In genomic region chr19:1438933-1439358, GRCh38 we compare ENCODE assay signal across 8 cellular contexts. TPM values are rescaled to one million over a fixed set of nuclear protein-coding genes. Genes with fewer than 3 reads are reported as not detected.
DNase-seq lines count a peak whose midpoint lies in the region; ATAC-seq and TF ChIP-seq lines count a peak whose summit lies in the region.

No MANE protein-coding gene starts in this region.

- H3K36me3 Mint-ChIP-seq in chondrocyte (ENCODE audit: low read depth): peaks cover 13% of the 10 kb centered on the region
- no peaks in the 10 kb centered on the region for H3K36me3 Mint-ChIP-seq in natural killer cell treated with Interleukin-12 subunit alpha and Interleukin-12 subunit beta and Interleukin-15 and Interleukin-18, amount 100 ng/mL, for 72 hours

- no peaks in the 10 kb centered on the region for H3K9me3 ChIP-seq in BLaER1

- peaks cover 57% of the 10 kb centered on the region for H3K4me1 ChIP-seq in BLaER1

- no peak for TF ChIP-seq EP300 in Ishikawa (IDR thresholded peaks at IDR 0.05; ENCODE audit: borderline replicate concordance)

- no peaks in the 10 kb centered on the region for H3K9me3 Mint-ChIP-seq in chondrocyte (ENCODE audit: low read depth)
- no peaks in the 10 kb centered on the region for H3K9me3 Mint-ChIP-seq in natural killer cell treated with Interleukin-12 subunit alpha and Interleukin-12 subunit beta and Interleukin-15 and Interleukin-18, amount 100 ng/mL, for 72 hours

- H3K4me3 Mint-ChIP-seq in chondrocyte (ENCODE audit: unreplicated experiment): peak overlapping the region; percentile 97
- peak overlapping the region; percentile 91 for H3K4me3 Mint-ChIP-seq in natural killer cell treated with Interleukin-12 subunit alpha and Interleukin-12 subunit beta and Interleukin-15 and Interleukin-18, amount 100 ng/mL, for 72 hours

- no peaks in the 10 kb centered on the region for H3K27me3 Mint-ChIP-seq in chondrocyte (ENCODE audit: low read depth)
- no peaks in the 10 kb centered on the region for H3K27me3 Mint-ChIP-seq in natural killer cell treated with Interleukin-12 subunit alpha and Interleukin-12 subunit beta and Interleukin-15 and Interleukin-18, amount 100 ng/mL, for 72 hours

- peak overlapping the region; percentile 100 for H3K9ac ChIP-seq in BLaER1

- peak overlapping the region; percentile 95 for H3K4me2 ChIP-seq in BLaER1

- DNase-seq in chondrocyte (ENCODE audit: low spot score) (no peak), KG1 (lab: John Stamatoyannopoulos, UW) (no peak), foreskin melanocyte (no peak), UCSD-AML1 (lab: John Stamatoyannopoulos, UW; ENCODE audit: unreplicated experiment) (no peak), G401 (ENCODE audit: low spot score) (no peak)
- DNase-seq in natural killer cell treated with Interleukin-12 subunit alpha and Interleukin-12 subunit beta and Interleukin-15 and Interleukin-18, amount 100 ng/mL, for 72 hours (ENCODE audit: low spot score): no peak

- H3K4me3 ChIP-seq in BLaER1: peak overlapping the region; percentile 99

- TF ChIP-seq CTCF in chondrocyte (IDR thresholded peaks at IDR 0.05): no peak

- in situ Hi-C loops in G401 (cut with HindIII; ENCODE audit: low sequenced_read_pairs): no loop called here

- no peak for TF ChIP-seq RAD21 in Ishikawa (IDR thresholded peaks at IDR 0.05; ENCODE audit: low read depth)

- H3K27ac Mint-ChIP-seq in chondrocyte (ENCODE audit: unreplicated experiment): peak overlapping the region; percentile 78
- peak overlapping the region; percentile 95 to 98 for H3K27ac Mint-ChIP-seq in natural killer cell treated with Interleukin-12 subunit alpha and Interleukin-12 subunit beta and Interleukin-15 and Interleukin-18, amount 100 ng/mL, for 72 hours

- peaks cover 93% of the 10 kb centered on the region for H4K20me1 ChIP-seq in BLaER1

- H3K4me1 Mint-ChIP-seq in chondrocyte (ENCODE audit: low read depth): peaks cover 28% of the 10 kb centered on the region
- H3K4me1 Mint-ChIP-seq in natural killer cell treated with Interleukin-12 subunit alpha and Interleukin-12 subunit beta and Interleukin-15 and Interleukin-18, amount 100 ng/mL, for 72 hours (ENCODE audit: low read depth in 2 of 2): peaks cover 8 to 22% of the 10 kb centered on the region in 2 donors

- H3K27ac ChIP-seq in BLaER1: peak overlapping the region; percentile 100

- peaks cover 61% of the 10 kb centered on the region for H3K36me3 ChIP-seq in BLaER1

- no peaks in the 10 kb centered on the region for H3K27me3 ChIP-seq in BLaER1

- ATAC-seq in natural killer cell treated with Interleukin-12 subunit alpha and Interleukin-12 subunit beta and Interleukin-15 and Interleukin-18, amount 100 ng/mL, for 72 hours: no peak

TF ChIP-seq in Ishikawa, 13 proteins besides CTCF, POLR2A, EP300 and RAD21:
- TF ChIP-seq NFIC (IDR thresholded peaks at IDR 0.05): no peak
- TF ChIP-seq MAX (IDR thresholded peaks at IDR 0.05): 0 out of 2 replicates have a peak, but pooled peaks have one; percentile 18
- TF ChIP-seq CEBPB (IDR thresholded peaks at IDR 0.05): no peak
- no peak for TF ChIP-seq TAF1 (IDR thresholded peaks at IDR 0.05; ENCODE audit: low read depth)
- peak; percentile 80 for TF ChIP-seq USF1 (IDR thresholded peaks at IDR 0.05)
- TF ChIP-seq ZBTB7A (IDR thresholded peaks at IDR 0.05; ENCODE audit: low read depth): no peak
- no peak for TF ChIP-seq CREB1 (IDR thresholded peaks at IDR 0.05; ENCODE audit: low read depth)
- TF ChIP-seq FOXM1 (IDR thresholded peaks at IDR 0.05; ENCODE audit: borderline replicate concordance, low read depth): no peak
- TF ChIP-seq TEAD4 (IDR thresholded peaks at IDR 0.05): no peak
- TF ChIP-seq TCF12 (IDR thresholded peaks at IDR 0.05; ENCODE audit: low read depth): no peak

RNA-seq across cellular contexts. Expression of gene RPS15, which starts 0.8 kb away (rescaled TPM):
- total RNA-seq in chondrocyte: 614 to 734 TPM (median 636 TPM) in 3 replicates
- total RNA-seq in natural killer cell treated with Interleukin-12 subunit alpha and Interleukin-12 subunit beta and Interleukin-15 and Interleukin-18, amount 100 ng/mL, for 72 hours: 1,000 to 10,000 TPM in 1 of 2 donors, 100 to 1,000 TPM in 1; 757 to 1,081 TPM
- total RNA-seq in G401 (2014; rRNA removed; shearing (Covaris generic)): 1,108 and 1,164 TPM in 2 replicates

RNA-seq across cellular contexts. Expression of gene APC2, which starts 11.0 kb away (rescaled TPM):
- 1.4 to 3.9 TPM (median 3.9 TPM) in 3 replicates for total RNA-seq in chondrocyte
- under 1 TPM; 0.05 to 0.17 TPM for total RNA-seq in natural killer cell treated with Interleukin-12 subunit alpha and Interleukin-12 subunit beta and Interleukin-15 and Interleukin-18, amount 100 ng/mL, for 72 hours
- total RNA-seq in G401 (2014; rRNA removed; shearing (Covaris generic)): 13.4 and 15.4 TPM in 2 replicates

RNA-seq across cellular contexts. Expression of gene DAZAP1, which starts 31.6 kb away (rescaled TPM):
- total RNA-seq in chondrocyte: 81.1 to 88.0 TPM (median 82.5 TPM) in 3 replicates
- 100 to 1,000 TPM; 233 to 282 TPM for total RNA-seq in natural killer cell treated with Interleukin-12 subunit alpha and Interleukin-12 subunit beta and Interleukin-15 and Interleukin-18, amount 100 ng/mL, for 72 hours
- 153 and 193 TPM in 2 replicates for total RNA-seq in G401 (2014; rRNA removed; shearing (Covaris generic))

RNA-seq across cellular contexts. Expression of gene GAMT, which starts 37.6 kb away (rescaled TPM):
- total RNA-seq in chondrocyte: 30.1 to 34.3 TPM (median 32.5 TPM) in 3 replicates
- total RNA-seq in natural killer cell treated with Interleukin-12 subunit alpha and Interleukin-12 subunit beta and Interleukin-15 and Interleukin-18, amount 100 ng/mL, for 72 hours: 10 to 100 TPM in 1 of 2 donors, 1 to 10 TPM in 1; 5.2 to 15.6 TPM
- 110 and 116 TPM in 2 replicates for total RNA-seq in G401 (2014; rRNA removed; shearing (Covaris generic))

RNA-seq across cellular contexts. Expression of gene C19orf25, which starts 40.1 kb away (rescaled TPM):
- total RNA-seq in chondrocyte: 23.3 to 24.7 TPM (median 24.2 TPM) in 3 replicates
- total RNA-seq in natural killer cell treated with Interleukin-12 subunit alpha and Interleukin-12 subunit beta and Interleukin-15 and Interleukin-18, amount 100 ng/mL, for 72 hours: 10 to 100 TPM; 45.1 to 58.4 TPM
- total RNA-seq in G401 (2014; rRNA removed; shearing (Covaris generic)): 86.7 and 90.0 TPM in 2 replicates
